Comparison of ENCODE assay signal across 1 cellular context in genomic region chr19:7977723-7978040, GRCh38.
TF ChIP-seq lines count a peak whose summit lies in the region.

No MANE protein-coding gene starts in this region.

TF ChIP-seq in HepG2, 621 proteins besides CTCF, POLR2A, EP300 and RAD21:
- TF ChIP-seq HNRNPL (IDR thresholded peaks at IDR 0.05; ENCODE audit: low read depth, low read length) = no peak
- no peak for TF ChIP-seq NR2F1 (CRISPR knock-in tag; IDR thresholded peaks at IDR 0.05)
- no peak for TF ChIP-seq ZBTB39 (CRISPR knock-in tag; IDR thresholded peaks at IDR 0.05)
- peak; percentile 21 for TF ChIP-seq RBM22 (optimal IDR thresholded peaks at IDR 0.05; ENCODE audit: low read length)
- no peak for TF ChIP-seq KLF15 (CRISPR knock-in tag; IDR thresholded peaks at IDR 0.05; ENCODE audit: borderline replicate concordance)
- no peak for TF ChIP-seq ZBTB43 (CRISPR knock-in tag; conservative IDR thresholded peaks at IDR 0.05)
TF ChIP-seq in HepG2: peak in this region for 1.
